In genomic region chr5:103764403-103764802, GRCh38 we compare ENCODE assay signal across 19 cellular contexts.
A peak's percentile ranks its signal among the peaks of the same experiment; 100 is the strongest.
DNase-seq lines count a peak whose midpoint lies in the region; ATAC-seq and TF ChIP-seq lines count a peak whose summit lies in the region.
"Had no signal": no experiment of that assay in that cellular context is flagged by ENCODE, and none has a peak within 500 bp of the region (broad histone marks: within the 10 kb centered on the region; RNA-seq: fewer than 3 reads in every experiment).

No MANE protein-coding gene starts in this region.

- peak; percentile 6 for ATAC-seq in stimulated activated naive CD8-positive, alpha-beta T cell treated with anti-CD3 and anti-CD28 coated beads, Interleukin-15, Interleukin-2, amounts not matched to agents 100 U/mL and 50 U/mL, for 24 hours
- no peak for ATAC-seq in stimulated activated naive CD8-positive, alpha-beta T cell treated with anti-CD3 and anti-CD28 coated beads, Interleukin-15, amount 100 ng/mL, for 72 hours
- ATAC-seq in upper lobe of right lung, result peak; percentile 22
- ATAC-seq in GM18870 (IDR thresholded peaks at IDR 0.05; ENCODE audit: unreplicated experiment), result no peak
- ATAC-seq in HG03095 (IDR thresholded peaks at IDR 0.05; ENCODE audit: unreplicated experiment), result no peak
- ATAC-seq: A549; CD8-positive, alpha-beta T cell had no signal

- H3K4me3 Mint-ChIP-seq in stimulated activated naive CD8-positive, alpha-beta T cell treated with anti-CD3 and anti-CD28 coated beads, Interleukin-15, amount 100 ng/mL, for 72 hours, result no peak overlapping the region
- H3K4me3 Mint-ChIP-seq: B cell; CD4-positive, alpha-beta T cell; CD8-positive, alpha-beta T cell had no signal

- TF ChIP-seq EP300 in sigmoid colon (IDR thresholded peaks at IDR 0.05), result no peak

- peaks cover 0 to 6% of the 10 kb centered on the region in 2 donors for H3K9me3 Mint-ChIP-seq in stimulated activated naive CD8-positive, alpha-beta T cell treated with anti-CD3 and anti-CD28 coated beads, Interleukin-15, amount 100 ng/mL, for 72 hours
- H3K9me3 Mint-ChIP-seq: CD8-positive, alpha-beta T cell had no signal

- TF ChIP-seq POLR2A in sigmoid colon (IDR thresholded peaks at IDR 0.05), result no peak

- no peaks in the 10 kb centered on the region for H3K4me1 Mint-ChIP-seq in stimulated activated naive CD8-positive, alpha-beta T cell treated with anti-CD3 and anti-CD28 coated beads, Interleukin-15, amount 100 ng/mL, for 72 hours
- H3K4me1 Mint-ChIP-seq: B cell had no signal

- no peak overlapping the region for H3K27ac ChIP-seq in sigmoid colon
- H3K27ac ChIP-seq in upper lobe of right lung, result no peak overlapping the region
- H3K27ac ChIP-seq: 22Rv1; A549; BLaER1 treated with 17β-estradiol and CSF1 and Interleukin-3, amounts not matched to agents 10 nM and 100 nM; C4-2B had no signal

- H3K27me3 ChIP-seq in sigmoid colon (no peaks in the 10 kb centered on the region), upper lobe of right lung (no peaks in the 10 kb centered on the region)
- H3K27me3 ChIP-seq: BLaER1 treated with 17β-estradiol and CSF1 and Interleukin-3, amounts not matched to agents 10 nM and 100 nM had no signal

- H3K4me3 ChIP-seq in sigmoid colon (no peak overlapping the region), upper lobe of right lung (no peak overlapping the region)
- H3K4me3 ChIP-seq: A549; BLaER1 treated with 17β-estradiol and CSF1 and Interleukin-3, amounts not matched to agents 10 nM and 100 nM had no signal

- H3K9me3 ChIP-seq in sigmoid colon (no peaks in the 10 kb centered on the region), upper lobe of right lung (no peaks in the 10 kb centered on the region)
- H3K9me3 ChIP-seq: A549; BLaER1 treated with 17β-estradiol and CSF1 and Interleukin-3, amounts not matched to agents 10 nM and 100 nM; Caco-2 had no signal

- H3K36me3 ChIP-seq in sigmoid colon (no peaks in the 10 kb centered on the region), upper lobe of right lung (no peaks in the 10 kb centered on the region)
- H3K36me3 ChIP-seq: BLaER1 treated with 17β-estradiol and CSF1 and Interleukin-3, amounts not matched to agents 10 nM and 100 nM had no signal

- 88 to 91% methylated on average over 10 of the region's 10 CpGs for WGBS in sigmoid colon, 2 donors

- no peak for DNase-seq in stimulated activated naive CD8-positive, alpha-beta T cell treated with anti-CD3 and anti-CD28 coated beads, Interleukin-15, Interleukin-2, amounts not matched to agents 100 U/mL and 50 U/mL, for 24 hours
- no peak for DNase-seq in stimulated activated naive CD8-positive, alpha-beta T cell treated with anti-CD3 and anti-CD28 coated beads, Interleukin-15, amount 100 ng/mL, for 72 hours
- DNase-seq in sigmoid colon (peak; percentile 59), upper lobe of right lung (no peak), NCI-H187 (lab: John Stamatoyannopoulos, UW) (no peak)
- DNase-seq: AML-193; Caco-2; Calu3; CD4-positive, alpha-beta T cell; CD8-positive, alpha-beta T cell; DMS79 treated with DMSO at 0.1 percent for 48 hours; GF-D8 had no signal

- TF ChIP-seq CTCF in sigmoid colon (IDR thresholded peaks at IDR 0.05), result no peak
- no peak for TF ChIP-seq CTCF in upper lobe of right lung (IDR thresholded peaks at IDR 0.05)

- H3K27me3 Mint-ChIP-seq in stimulated activated naive CD8-positive, alpha-beta T cell treated with anti-CD3 and anti-CD28 coated beads, Interleukin-15, amount 100 ng/mL, for 72 hours, result no peaks in the 10 kb centered on the region
- H3K27me3 Mint-ChIP-seq: B cell; CD4-positive, alpha-beta T cell had no signal

- intact Hi-C loops in sigmoid colon (cut with DNase I), result no loop called here
- intact Hi-C loops in upper lobe of right lung (cut with DNase I), result no loop called here

- no peaks in the 10 kb centered on the region for H3K4me1 ChIP-seq in sigmoid colon
- no peaks in the 10 kb centered on the region for H3K4me1 ChIP-seq in upper lobe of right lung
- H3K4me1 ChIP-seq: A549, Caco-2 had no signal

- no peak overlapping the region for H3K27ac Mint-ChIP-seq in stimulated activated naive CD8-positive, alpha-beta T cell treated with anti-CD3 and anti-CD28 coated beads, Interleukin-15, amount 100 ng/mL, for 72 hours
- H3K27ac Mint-ChIP-seq: B cell; CD4-positive, alpha-beta T cell; CD8-positive, alpha-beta T cell had no signal

Comparison
In these comparisons a context has a peak if more than half of its experiments do, and no peak if none do; other contexts are left out.
1. ATAC-seq: peak in stimulated activated naive CD8-positive, alpha-beta T cell treated with anti-CD3 and anti-CD28 coated beads, Interleukin-15, Interleukin-2, amounts not matched to agents 100 U/mL and 50 U/mL, for 24 hours (single experiment) and upper lobe of right lung (single experiment); none in stimulated activated naive CD8-positive, alpha-beta T cell treated with anti-CD3 and anti-CD28 coated beads, Interleukin-15, amount 100 ng/mL, for 72 hours (single experiment), GM18870 (single experiment) and HG03095 (single experiment).